ENCODE assay signal across 8 cellular contexts in genomic region chr7:155298834-155299538, GRCh38. TPM values are rescaled to one million over a fixed set of nuclear protein-coding genes. Genes with fewer than 3 reads are reported as not detected.
DNase-seq lines count a peak whose midpoint lies in the region; ATAC-seq and TF ChIP-seq lines count a peak whose summit lies in the region.

No MANE protein-coding gene starts in this region.

- CTCF ChIA-PET in GM10248 (lab: Yijun Ruan, JAX), result interaction anchor here (0.9 to 7.4 kb wide), 3 partner anchors 15 to 109 kb away, joined by 3 to 38 read pairs (median 4); no protein-coding TSS in a partner anchor

- WGBS in testis, 2 donors, result 0 to 2% methylated on average over 27 of the region's 27 CpGs

- TF ChIP-seq CTCF in GM10248 (IDR thresholded peaks at IDR 0.05; ENCODE audit: control extremely low read depth, extremely low read depth, low read depth, missing control alignments) (no peak), glutamatergic neuron (IDR thresholded peaks at IDR 0.05; ENCODE audit: partially characterized antibody, unreplicated experiment) (no peak), omental fat pad (IDR thresholded peaks at IDR 0.05) (no peak), testis (IDR thresholded peaks at IDR 0.05) (no peak)

- H3K36me3 Mint-ChIP-seq in activated naive CD8-positive, alpha-beta T cell, result no peaks in the 10 kb centered on the region
- H3K36me3 Mint-ChIP-seq in glutamatergic neuron (ENCODE audit: unreplicated experiment), result peaks cover 7% of the 10 kb centered on the region

- ATAC-seq in HG02610 (IDR thresholded peaks at IDR 0.05; ENCODE audit: unreplicated experiment) (peak; percentile 70), SK-N-SH treated with all-trans-retinoic acid at 6 μM for 48 hours (peak; percentile 92), omental fat pad (ENCODE audit: low FRiP score) (peak; percentile 79)

- peak; percentile 93 for DNase-seq in GM10248 (ENCODE audit: extremely low spot score)
- peak; percentile 94 for DNase-seq in NCI-H1092 treated with DMSO at 0.1 percent for 48 hours (lab: John Stamatoyannopoulos, UW)
- peak; percentile 92 for DNase-seq in glutamatergic neuron
- peak; percentile 75 for DNase-seq in omental fat pad (ENCODE audit: low spot score)
- peak; percentile 97 for DNase-seq in testis

- peaks cover 14% of the 10 kb centered on the region for H3K4me1 ChIP-seq in testis

- no peaks in the 10 kb centered on the region for H3K9me3 Mint-ChIP-seq in activated naive CD8-positive, alpha-beta T cell (ENCODE audit: low read depth)
- peaks cover 10% of the 10 kb centered on the region for H3K9me3 Mint-ChIP-seq in glutamatergic neuron (ENCODE audit: unreplicated experiment)

- POLR2A ChIA-PET in GM10248 (lab: Yijun Ruan, JAX), result interaction anchor here (0.8 to 2.4 kb wide), 4 partner anchors 10 to 292 kb away, joined by 4 to 19 read pairs (median 4); no protein-coding TSS in a partner anchor

- H3K4me1 Mint-ChIP-seq in activated naive CD8-positive, alpha-beta T cell (ENCODE audit: low read depth), result peaks cover 46% of the 10 kb centered on the region
- peaks cover 22% of the 10 kb centered on the region for H3K4me1 Mint-ChIP-seq in glutamatergic neuron (ENCODE audit: low read depth, unreplicated experiment)

- peak overlapping the region; percentile 82 to 90 for H3K4me3 ChIP-seq in testis

- no peak for TF ChIP-seq POLR2A in testis (IDR thresholded peaks at IDR 0.05)

- H3K27ac ChIP-seq in testis, result peak overlapping the region; percentile 89 to 96

- intact Hi-C loops in testis (cut with DNase I; ENCODE audit: low total_unique reads), result no loop called here

- H3K27me3 ChIP-seq in testis, result no peaks in the 10 kb centered on the region

- no peaks in the 10 kb centered on the region for H3K27me3 Mint-ChIP-seq in activated naive CD8-positive, alpha-beta T cell
- H3K27me3 Mint-ChIP-seq in glutamatergic neuron (ENCODE audit: unreplicated experiment), result peaks cover 11% of the 10 kb centered on the region

- peak overlapping the region; percentile 88 for H3K4me3 Mint-ChIP-seq in activated naive CD8-positive, alpha-beta T cell
- H3K4me3 Mint-ChIP-seq in glutamatergic neuron (ENCODE audit: unreplicated experiment), result peak overlapping the region; percentile 94

- no peaks in the 10 kb centered on the region for H3K36me3 ChIP-seq in testis (ENCODE audit: low read depth, missing control alignments)

- H3K9me3 ChIP-seq in testis, result no peaks in the 10 kb centered on the region

- peak overlapping the region; percentile 96 for H3K27ac Mint-ChIP-seq in activated naive CD8-positive, alpha-beta T cell
- H3K27ac Mint-ChIP-seq in glutamatergic neuron (ENCODE audit: unreplicated experiment), result peak overlapping the region; percentile 95

TF ChIP-seq in SK-N-SH treated with all-trans-retinoic acid at 6 μM for 48 hours, 23 proteins besides CTCF, POLR2A, EP300 and RAD21:
- no peak for TF ChIP-seq TSHZ2 (CRISPR knock-in tag; IDR thresholded peaks at IDR 0.05)
- TF ChIP-seq ZFP3 (CRISPR knock-in tag; IDR thresholded peaks at IDR 0.05), result no peak
- no peak for TF ChIP-seq PATZ1 (CRISPR knock-in tag; IDR thresholded peaks at IDR 0.05; ENCODE audit: borderline replicate concordance)
- no peak for TF ChIP-seq PPARA (CRISPR knock-in tag; IDR thresholded peaks at IDR 0.05; ENCODE audit: borderline replicate concordance)
- TF ChIP-seq SNAI2 (CRISPR knock-in tag; IDR thresholded peaks at IDR 0.05), result no peak
- no peak for TF ChIP-seq CSDC2 (CRISPR knock-in tag; IDR thresholded peaks at IDR 0.05)
- no peak for TF ChIP-seq RARB (CRISPR knock-in tag; IDR thresholded peaks at IDR 0.05)
- no peak for TF ChIP-seq ZNF70 (CRISPR knock-in tag; IDR thresholded peaks at IDR 0.05)
- no peak for TF ChIP-seq TOX (CRISPR knock-in tag; IDR thresholded peaks at IDR 0.05; ENCODE audit: borderline replicate concordance)
- TF ChIP-seq ZNF8 (CRISPR knock-in tag; IDR thresholded peaks at IDR 0.05), result no peak
- no peak for TF ChIP-seq ISL1 (CRISPR knock-in tag; IDR thresholded peaks at IDR 0.05)

RNA-seq across cellular contexts. Expression of gene INSIG1, which starts 1.3 kb away (rescaled TPM):
- total RNA-seq in glutamatergic neuron (ENCODE audit: unreplicated experiment) (95.2 TPM), omental fat pad (100 to 1,000 TPM in 2 of 4 donors, 10 to 100 TPM in 2; 85.6 to 244 (median 107) TPM), testis (100 to 1,000 TPM in 1 of 2 donors, 10 to 100 TPM in 1; 89.7 to 118 TPM)
- polyA plus RNA-seq in testis (ENCODE audit: insufficient read depth, low read depth, low replicate concordance), result 52.7 TPM

Comparison
In these comparisons a context has a peak if more than half of its experiments do, and no peak if none do; other contexts are left out.
1. Peak in every context shown above with its lines: DNase-seq, ATAC-seq, H3K4me3 ChIP-seq and H3K27ac ChIP-seq.